In genomic region chr1:54287176-54287650, GRCh38 we compare ENCODE assay signal across 1 cellular context.
TF ChIP-seq lines count a peak whose summit lies in the region.

No MANE protein-coding gene starts in this region.

TF ChIP-seq in K562, 482 proteins besides CTCF, POLR2A, EP300 and RAD21 (continued from another document and continues in another):
- TF ChIP-seq PRDM10 (IDR thresholded peaks at IDR 0.05; ENCODE audit: partially characterized antibody) (no peak), MNT (conservative IDR thresholded peaks at IDR 0.05) (peak; percentile 77 to 88), TCFL5 (CRISPR knock-in tag; conservative IDR thresholded peaks at IDR 0.05) (no peak), HOMEZ (CRISPR knock-in tag; IDR thresholded peaks at IDR 0.05) (no peak), SIX5 (IDR thresholded peaks at IDR 0.05; ENCODE audit: borderline replicate concordance in 1 of 2, insufficient read depth in 1 of 2, low read depth in 1 of 2, low read length in 2 of 2) (no peak), CHD2 (IDR thresholded peaks at IDR 0.05; ENCODE audit: low read depth, low read length) (no peak), ZNF449 (CRISPR knock-in tag; IDR thresholded peaks at IDR 0.05) (no peak), ELF1 (tag; IDR thresholded peaks at IDR 0.05) (no peak), ZFPM2 (CRISPR knock-in tag; IDR thresholded peaks at IDR 0.05) (no peak), POU5F1 (IDR thresholded peaks at IDR 0.05; ENCODE audit: borderline replicate concordance, low read depth, low read length, partially characterized antibody) (no peak), MXI1 (IDR thresholded peaks at IDR 0.05; ENCODE audit: low read depth, low read length) (no peak), HOXB6 (CRISPR knock-in tag; IDR thresholded peaks at IDR 0.05; ENCODE audit: borderline replicate concordance) (no peak), HDAC1 (IDR thresholded peaks at IDR 0.05) (peak in 1 of 2 experiments; percentile 69; a peak in 1 of 4 replicates), ZNF76 (CRISPR knock-in tag; IDR thresholded peaks at IDR 0.05; ENCODE audit: borderline replicate concordance) (no peak), ZBTB11 (CRISPR knock-in tag; IDR thresholded peaks at IDR 0.05) (no peak), PBX2 (CRISPR knock-in tag; IDR thresholded peaks at IDR 0.05; ENCODE audit: low read depth) (no peak), PBX2 (tag; conservative IDR thresholded peaks at IDR 0.05; ENCODE audit: low read depth) (peak; percentile 40), NR0B1 (IDR thresholded peaks at IDR 0.05; ENCODE audit: partially characterized antibody) (no peak), FUS (optimal IDR thresholded peaks at IDR 0.05; ENCODE audit: low read depth, low read length) (no peak), JUND (IDR thresholded peaks at IDR 0.05; ENCODE audit: borderline replicate concordance, low read depth, low read length) (0 out of 2 replicates have a peak, but pooled peaks have one; percentile 20), JUND (tag; IDR thresholded peaks at IDR 0.05; ENCODE audit: borderline replicate concordance, low read depth, low read length) (no peak; the same call in 2 of the 3 replicates), CEBPZ (IDR thresholded peaks at IDR 0.05; ENCODE audit: borderline replicate concordance, low read depth, low read length) (no peak), RNF219 (CRISPR knock-in tag; IDR thresholded peaks at IDR 0.05) (no peak), SRSF3 (IDR thresholded peaks at IDR 0.05; ENCODE audit: insufficient read depth, low read length) (no peak), ZBTB7A (IDR thresholded peaks at IDR 0.05; ENCODE audit: borderline replicate concordance, control insufficient read depth, low read depth, low read length) (no peak), OTX1 (CRISPR knock-in tag; IDR thresholded peaks at IDR 0.05) (no peak), E2F6 (IDR thresholded peaks at IDR 0.05; ENCODE audit: borderline replicate concordance in 1 of 2, extremely low read depth in 1 of 2, insufficient read depth in 1 of 2, insufficient read length in 1 of 2, low read depth in 1 of 2, low read length in 1 of 2, poor library complexity in 1 of 2, severe bottlenecking in 1 of 2) (peak in 1 of 2 experiments; percentile 77), LEF1 (IDR thresholded peaks at IDR 0.05) (no peak), POLR2AphosphoS5 (IDR thresholded peaks at IDR 0.05; ENCODE audit: control insufficient read depth, insufficient read depth, low read depth, low read length) (0 out of 2 replicates have a peak, but pooled peaks have one; percentile 25), ZZZ3 (IDR thresholded peaks at IDR 0.05) (no peak), RBM34 (IDR thresholded peaks at IDR 0.05; ENCODE audit: borderline replicate concordance, insufficient read depth, low read length) (no peak), SP2 (IDR thresholded peaks at IDR 0.05; ENCODE audit: extremely low read depth, low read depth, low read length, poor library complexity, severe bottlenecking) (no peak)
